Comparison of ENCODE assay signal across 14 cellular contexts in the genomic region with DNA sequence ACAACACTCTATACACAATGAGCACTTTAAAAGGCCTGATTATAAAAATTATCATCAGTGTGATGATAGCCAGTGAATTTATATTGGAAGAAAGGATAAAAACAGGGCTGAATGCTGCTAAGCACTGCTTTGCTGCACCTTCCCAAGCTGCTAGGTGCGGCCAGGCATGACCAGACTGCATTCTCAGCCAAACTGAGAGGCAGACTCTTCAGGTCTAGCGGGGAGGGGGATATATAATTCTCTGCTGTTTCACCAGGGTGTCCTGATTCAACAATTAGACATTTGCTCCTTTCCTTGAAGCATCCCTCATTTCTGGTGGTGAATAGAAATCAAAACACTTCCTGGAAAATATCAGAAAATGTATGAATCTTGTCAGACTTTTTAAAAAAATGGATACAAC.
"Had no signal": no experiment of that assay in that cellular context is flagged by ENCODE, and none has a peak within 500 bp of the region (broad histone marks: within the 10 kb centered on the region; RNA-seq: fewer than 3 reads in every experiment).

No MANE protein-coding gene starts in this region.

- H3K4me3 ChIP-seq: lung, spleen, upper lobe of left lung had no signal

- H3K9me3 ChIP-seq: spleen, upper lobe of left lung had no signal

- H3K4me1 ChIP-seq: spleen, upper lobe of left lung had no signal

- H3K27ac ChIP-seq: spleen, upper lobe of left lung had no signal

- ATAC-seq: effector memory CD8-positive, alpha-beta T cell; naive thymus-derived CD4-positive, alpha-beta T cell; sciatic nerve had no signal

- H3K36me3 ChIP-seq: spleen, upper lobe of left lung had no signal

- H3K27me3 ChIP-seq: spleen, upper lobe of left lung had no signal

- DNase-seq: activated CD4-positive, CD25-positive, alpha-beta regulatory T cell treated with anti-CD3 and anti-CD28 coated beads, Interleukin-2, amount 50 U/mL, for 72 hours; activated CD8-positive, alpha-beta memory T cell treated with anti-CD3 and anti-CD28 coated beads, Interleukin-2, amount 50 U/mL, for 4 hours; activated T-cell treated with anti-CD3 and anti-CD28 coated beads, Interleukin-2, amount 50 U/mL, for 72 hours; central memory CD4-positive, alpha-beta T cell; effector memory CD8-positive, alpha-beta T cell; naive thymus-derived CD4-positive, alpha-beta T cell; occipital lobe; spleen; stimulated activated CD4-positive, alpha-beta T cell treated with anti-CD3 and anti-CD28 coated beads, Interleukin-2, amount 100 ng/mL, for 24 hours; stimulated activated naive CD4-positive, alpha-beta T cell; substantia nigra; upper lobe of left lung had no signal
